Comparison of ENCODE assay signal across 21 cellular contexts in genomic region chr20:57320358-57320757, GRCh38. TPM values are rescaled to one million over a fixed set of nuclear protein-coding genes. Genes with fewer than 3 reads are reported as not detected.
DNase-seq lines count a peak whose midpoint lies in the region; ATAC-seq, FAIRE-seq and TF ChIP-seq lines count a peak whose summit lies in the region.
"Had no signal": no experiment of that assay in that cellular context is flagged by ENCODE, and none has a peak within 500 bp of the region (broad histone marks: within the 10 kb centered on the region; RNA-seq: fewer than 3 reads in every experiment).

No MANE protein-coding gene starts in this region.

- DNase-seq in HepG2 (ENCODE audit: low spot score) = no peak
- DNase-seq in right lobe of liver = no peak
- DNase-seq in Karpas-422 = peak; percentile 53
- DNase-seq in OCI-LY7 (ENCODE audit: low spot score) = no peak
- DNase-seq in stimulated activated CD4-positive, alpha-beta T cell treated with anti-CD3 and anti-CD28 coated beads, Interleukin-4, amount 100 ng/mL, for 24 hours = no peak
- DNase-seq in RWPE1 (ENCODE audit: low spot score) = no peak
- no peak for DNase-seq in brain microvascular endothelial cell
- DNase-seq: ACHN; BE2C; C1 segment of cervical spinal cord; CD4-positive, CD25-positive, alpha-beta regulatory T cell; CD8-positive, alpha-beta memory T cell; COR-L47; DMS 273 treated with DMSO at 0.1 percent for 48 hours; DMS53; GF-D8; GM23248 had no signal

- H3K4me3 ChIP-seq in HepG2 (replicated peaks in 1 of 3; ENCODE audit: insufficient read depth in 1 of 3, low read depth in 2 of 3, low read length in 3 of 3) = no peak overlapping the region
- no peak overlapping the region for H3K4me3 ChIP-seq in right lobe of liver
- H3K4me3 ChIP-seq in Karpas-422 (ENCODE audit: low read length) = no peak overlapping the region
- H3K4me3 ChIP-seq in OCI-LY7 (ENCODE audit: low read depth, low read length, poor library complexity, severe bottlenecking) = no peak overlapping the region
- H3K4me3 ChIP-seq in brain microvascular endothelial cell (ENCODE audit: low read depth, low read length) = no peak overlapping the region
- H3K4me3 ChIP-seq: GM23248, HAP-1 had no signal

- no peak for FAIRE-seq in HepG2 (lab: Jason Lieb, UNC)
- FAIRE-seq: A204.1 had no signal

- H3K9me2 ChIP-seq in Karpas-422 (replicated peaks; ENCODE audit: insufficient read depth, low read length) (no peaks in the 10 kb centered on the region), OCI-LY7 (ENCODE audit: insufficient read depth, low read length) (no peaks in the 10 kb centered on the region)

- H3K9me3 ChIP-seq in HepG2 (ENCODE audit: low read length) (no peaks in the 10 kb centered on the region), right lobe of liver (no peaks in the 10 kb centered on the region), Karpas-422 (ENCODE audit: low read length) (no peaks in the 10 kb centered on the region), OCI-LY7 (ENCODE audit: low read length) (no peaks in the 10 kb centered on the region)
- H3K9me3 ChIP-seq: BE2C, HAP-1 had no signal

- no peak for TF ChIP-seq EP300 in HepG2 (IDR thresholded peaks at IDR 0.05; ENCODE audit: low read depth in 2 of 2, low read length in 2 of 2)
- TF ChIP-seq EP300 in HepG2 (CRISPR knock-in tag; IDR thresholded peaks at IDR 0.05; ENCODE audit: borderline replicate concordance) = no peak

- H3K27ac ChIP-seq in HepG2 (ENCODE audit: extremely low read length, insufficient read depth, low read length) (no peak overlapping the region), right lobe of liver (no peak overlapping the region), Karpas-422 (ENCODE audit: low read length) (peak overlapping the region; percentile 97), OCI-LY7 (ENCODE audit: low read depth, low read length, poor library complexity, severe bottlenecking) (peak overlapping the region; percentile 95), RWPE1 (no peak overlapping the region), brain microvascular endothelial cell (no peak overlapping the region)
- H3K27ac ChIP-seq: GM23248, KMS-11 had no signal

- H3K27me3 ChIP-seq in HepG2 (ENCODE audit: control insufficient read depth in 1 of 2, insufficient read depth in 2 of 2, low read length in 2 of 2) (peaks cover 6 to 20% of the 10 kb centered on the region in 2 experiments; a peak in 4 of 5 replicates), right lobe of liver (no peaks in the 10 kb centered on the region), Karpas-422 (ENCODE audit: low read length) (no peaks in the 10 kb centered on the region), brain microvascular endothelial cell (replicated peaks) (peaks cover 3% of the 10 kb centered on the region)
- H3K27me3 ChIP-seq: BE2C had no signal

- CTCF ChIA-PET in HepG2 (lab: Yijun Ruan, JAX; ENCODE audit: low intra/inter-chr PET ratio, low total read pairs) = no interaction called here
- CTCF ChIA-PET in OCI-LY7 (lab: Charles Lee; ENCODE audit: unreplicated experiment) = no interaction called here
- CTCF ChIA-PET in RWPE1 (lab: Yijun Ruan, JAX) = no interaction called here

- H3K79me2 ChIP-seq in HepG2 (ENCODE audit: insufficient read depth, low read length) (no peaks in the 10 kb centered on the region), Karpas-422 (ENCODE audit: low read length) (no peaks in the 10 kb centered on the region), OCI-LY7 (ENCODE audit: insufficient read depth, low read depth, low read length) (no peaks in the 10 kb centered on the region)

- H3K9ac ChIP-seq in HepG2 (ENCODE audit: insufficient read depth, low read depth, low read length) (no peak overlapping the region), Karpas-422 (ENCODE audit: low read length) (0 out of 2 replicates have a peak overlapping the region, but pooled peaks have one; percentile 17)
- H3K9ac ChIP-seq: GM23248, KMS-11 had no signal

- no peak overlapping the region for H2AFZ ChIP-seq in HepG2 (ENCODE audit: low read length)
- H2AFZ ChIP-seq in Karpas-422 (ENCODE audit: low read length) = peak overlapping the region; percentile 15
- peak overlapping the region; percentile 63 for H2AFZ ChIP-seq in OCI-LY7 (ENCODE audit: low read length)
- H2AFZ ChIP-seq: GM23248 had no signal

- no peak for TF ChIP-seq CTCF in HepG2 (CRISPR knock-in tag; IDR thresholded peaks at IDR 0.05)
- TF ChIP-seq CTCF in right lobe of liver (IDR thresholded peaks at IDR 0.05) = no peak
- no peak for TF ChIP-seq CTCF in OCI-LY7 (conservative IDR thresholded peaks at IDR 0.05; ENCODE audit: low read length)
- no peak for TF ChIP-seq CTCF in RWPE1 (conservative IDR thresholded peaks at IDR 0.05; ENCODE audit: low read depth)
- no peak for TF ChIP-seq CTCF in brain microvascular endothelial cell (IDR thresholded peaks at IDR 0.05; ENCODE audit: low read depth, low read length, missing control alignments)

- H3K4me2 ChIP-seq in HepG2 (ENCODE audit: low read depth, low read length) (no peak overlapping the region), Karpas-422 (ENCODE audit: low read depth, low read length, poor library complexity, severe bottlenecking) (no peak overlapping the region), OCI-LY7 (ENCODE audit: low read length) (peak overlapping the region; percentile 43)
- H3K4me2 ChIP-seq: KMS-11 had no signal

- in situ Hi-C loops in HepG2 (cut with HindIII; ENCODE audit: extremely low pct_ligation_motif_present, low pct_unique_long_range_greater_than_20kb) = no loop called here
- in situ Hi-C loops in brain microvascular endothelial cell (cut with HindIII; ENCODE audit: low pct_ligation_motif_present, low sequenced_read_pairs) = no loop called here

- no peak for ATAC-seq in HepG2
- ATAC-seq in right lobe of liver = no peak

- TF ChIP-seq RAD21 in HepG2 (CRISPR knock-in tag; IDR thresholded peaks at IDR 0.05) = no peak

- no peak for TF ChIP-seq POLR2A in HepG2 (IDR thresholded peaks at IDR 0.05; ENCODE audit: insufficient read depth in 1 of 2, low read depth in 2 of 2, low read length in 2 of 2)
- TF ChIP-seq POLR2A in right lobe of liver (IDR thresholded peaks at IDR 0.05) = no peak

- WGBS in HepG2 (ENCODE audit: low lambda C conversion rate) = 36% methylated on average over 3 of the region's 3 CpGs
- 73% methylated on average over 3 of the region's 3 CpGs for WGBS in right lobe of liver (ENCODE audit: insufficient coverage, low coverage, low lambda C conversion rate, missing lambda C conversion rate)

- no peaks in the 10 kb centered on the region for H4K20me1 ChIP-seq in HepG2 (ENCODE audit: insufficient read depth, low read length)
- no peaks in the 10 kb centered on the region for H4K20me1 ChIP-seq in Karpas-422 (ENCODE audit: insufficient read depth, low read depth, low read length)
- no peaks in the 10 kb centered on the region for H4K20me1 ChIP-seq in OCI-LY7 (ENCODE audit: insufficient read depth, low read length)

- BruUV-seq in HepG2 (replicated peaks; lab: Mats Ljungman, UMichigan) = no TSS peak
- no TSS peak for BruUV-seq in OCI-LY7 (replicated peaks; lab: Mats Ljungman, UMichigan)

- no peaks in the 10 kb centered on the region for H3K4me1 ChIP-seq in HepG2 (ENCODE audit: insufficient read depth, low read length)
- H3K4me1 ChIP-seq in right lobe of liver = no peaks in the 10 kb centered on the region
- H3K4me1 ChIP-seq in Karpas-422 (ENCODE audit: low read length) = peaks cover 96% of the 10 kb centered on the region
- H3K4me1 ChIP-seq in OCI-LY7 (ENCODE audit: insufficient read depth, low read length, poor library complexity, severe bottlenecking) = peaks cover 100% of the 10 kb centered on the region
- H3K4me1 ChIP-seq: BE2C, HAP-1 had no signal

- POLR2A ChIA-PET in HepG2 (lab: Yijun Ruan, JAX) = no interaction called here
- POLR2A ChIA-PET in OCI-LY7 (lab: Charles Lee) = interaction anchor here (0.9 kb wide), 1 partner anchor 25 kb away, joined by 3 read pairs; no protein-coding TSS in a partner anchor
- POLR2A ChIA-PET in RWPE1 (lab: Yijun Ruan, JAX; ENCODE audit: low non-redundant PET) = interaction anchor here (0.5 kb wide), 1 partner anchor 281 kb away, joined by 3 read pairs; no protein-coding TSS in a partner anchor

- intact Hi-C loops in HepG2 (cut with micrococcal nuclease; ENCODE audit: unreplicated experiment) (no loop called here), right lobe of liver (cut with DNase I) (no loop called here), OCI-LY7 (cut with micrococcal nuclease; ENCODE audit: unreplicated experiment) (no loop called here)

- no peaks in the 10 kb centered on the region for H3K36me3 ChIP-seq in HepG2 (replicated peaks in 1 of 2; ENCODE audit: control insufficient read depth in 1 of 2, insufficient read depth in 2 of 2, low read length in 2 of 2)
- no peaks in the 10 kb centered on the region for H3K36me3 ChIP-seq in right lobe of liver
- no peaks in the 10 kb centered on the region for H3K36me3 ChIP-seq in Karpas-422 (ENCODE audit: insufficient read depth, low read length)
- H3K36me3 ChIP-seq in OCI-LY7 (ENCODE audit: insufficient read depth, low read length) = no peaks in the 10 kb centered on the region
- no peaks in the 10 kb centered on the region for H3K36me3 ChIP-seq in brain microvascular endothelial cell (replicated peaks)
- H3K36me3 ChIP-seq: BE2C, HAP-1 had no signal

RNA-seq across cellular contexts. Expression of gene SPO11, which starts 9.2 kb away (rescaled TPM):
- total RNA-seq in HepG2 (2016; rRNA removed; fragmentation: Illumina TruSeq; extraction: Trizol) = not detected in 2 replicates
- total RNA-seq in HepG2 (2016; cell fraction: cytosol; rRNA removed; fragmentation: Illumina TruSeq; extraction: Trizol; ENCODE audit: low read depth) = not detected in 2 replicates
- not detected in 2 replicates for total RNA-seq in HepG2 (2016; cell fraction: insoluble cytoplasmic fraction; rRNA removed; fragmentation: Illumina TruSeq; extraction: Trizol)
- total RNA-seq in HepG2 (2016; cell fraction: membrane; rRNA removed; fragmentation: Illumina TruSeq; extraction: Trizol) = not detected in 2 replicates
- total RNA-seq in HepG2 (2016; cell fraction: nucleus; rRNA removed; fragmentation: Illumina TruSeq; extraction: Trizol) = not detected in 2 replicates
- polyA plus RNA-seq in HepG2 (2011; rRNA removed) = not detected in 2 replicates
- polyA plus RNA-seq in HepG2 (2011; cell fraction: cytosol; rRNA removed) = not detected in 2 replicates
- not detected in 2 replicates for polyA plus RNA-seq in HepG2 (2011; cell fraction: nucleus; rRNA removed)
- polyA plus RNA-seq in HepG2 (2012) = not detected in 2 replicates
- not detected in 2 replicates for polyA plus RNA-seq in HepG2 (2016; cell fraction: cytosol; fragmentation: Illumina TruSeq; extraction: Trizol; ENCODE audit: low read depth)
- polyA plus RNA-seq in HepG2 (2016; cell fraction: insoluble cytoplasmic fraction; fragmentation: Illumina TruSeq; extraction: Trizol; ENCODE audit: low read depth) = not detected in 2 replicates
- not detected in 2 replicates for polyA plus RNA-seq in HepG2 (2016; cell fraction: membrane; fragmentation: Illumina TruSeq; extraction: Trizol; ENCODE audit: low read depth)
- polyA plus RNA-seq in HepG2 (2016; cell fraction: nucleus; fragmentation: Illumina TruSeq; extraction: Trizol; ENCODE audit: insufficient read depth, low read depth) = not detected in 2 replicates
- not detected in 2 replicates for polyA minus RNA-seq in HepG2 (2011; rRNA and poly(A)+ RNA removed; ENCODE audit: low replicate concordance)
- not detected in 2 replicates for polyA minus RNA-seq in HepG2 (2011; cell fraction: cytosol; rRNA and poly(A)+ RNA removed)
- not detected in 2 replicates for polyA minus RNA-seq in HepG2 (2011; cell fraction: nucleus; rRNA and poly(A)+ RNA removed)
- total RNA-seq in right lobe of liver = not detected
- total RNA-seq in Karpas-422 (2014; rRNA removed; shearing (Covaris generic); ENCODE audit: low replicate concordance) = not detected in 2 replicates
- total RNA-seq in OCI-LY7 (2014; rRNA removed; shearing (Covaris generic)) = not detected in 2 replicates
- total RNA-seq in OCI-LY7 (2022) = not detected in 2 replicates
- total RNA-seq: CD4-positive, CD25-positive, alpha-beta regulatory T cell; CD8-positive, alpha-beta memory T cell; GM23248; H4 had no signal
- polyA plus RNA-seq: CD4-positive, CD25-positive, alpha-beta regulatory T cell; CD8-positive, alpha-beta memory T cell; GM23248 had no signal

RNA-seq across cellular contexts. Expression of gene RAE1, which starts 30.7 kb away (rescaled TPM):
- total RNA-seq in HepG2 (2016; rRNA removed; fragmentation: Illumina TruSeq; extraction: Trizol) (72.9 and 84.7 TPM in 2 replicates), right lobe of liver (10 to 100 TPM in 4 of 6 experiments, 1 to 10 TPM in 2; 8.6 to 22.1 (median 11.1) TPM), OCI-LY7 (2022) (57.4 and 58.2 TPM in 2 replicates)
- total RNA-seq in HepG2 (2016; cell fraction: cytosol; rRNA removed; fragmentation: Illumina TruSeq; extraction: Trizol; ENCODE audit: low read depth) = 7.0 TPM in 2 replicates
- 69.1 and 75.0 TPM in 2 replicates for total RNA-seq in HepG2 (2016; cell fraction: insoluble cytoplasmic fraction; rRNA removed; fragmentation: Illumina TruSeq; extraction: Trizol)
- 12.7 and 13.6 TPM in 2 replicates for total RNA-seq in HepG2 (2016; cell fraction: membrane; rRNA removed; fragmentation: Illumina TruSeq; extraction: Trizol)
- total RNA-seq in HepG2 (2016; cell fraction: nucleus; rRNA removed; fragmentation: Illumina TruSeq; extraction: Trizol) = 52.3 and 56.5 TPM in 2 replicates
- 29.2 and 36.1 TPM in 2 replicates for polyA plus RNA-seq in HepG2 (2011; rRNA removed)
- 38.8 and 67.0 TPM in 2 replicates for polyA plus RNA-seq in HepG2 (2011; cell fraction: cytosol; rRNA removed)
- 104 and 106 TPM in 2 replicates for polyA plus RNA-seq in HepG2 (2011; cell fraction: nucleus; rRNA removed)
- polyA plus RNA-seq in HepG2 (2012) = 40.7 and 46.9 TPM in 2 replicates
- 5.7 and 6.3 TPM in 2 replicates for polyA plus RNA-seq in HepG2 (2016; cell fraction: cytosol; fragmentation: Illumina TruSeq; extraction: Trizol; ENCODE audit: low read depth)
- polyA plus RNA-seq in HepG2 (2016; cell fraction: insoluble cytoplasmic fraction; fragmentation: Illumina TruSeq; extraction: Trizol; ENCODE audit: low read depth) = 85.9 and 97.1 TPM in 2 replicates
- 6.4 and 8.4 TPM in 2 replicates for polyA plus RNA-seq in HepG2 (2016; cell fraction: membrane; fragmentation: Illumina TruSeq; extraction: Trizol; ENCODE audit: low read depth)
- 70.0 and 74.0 TPM in 2 replicates for polyA plus RNA-seq in HepG2 (2016; cell fraction: nucleus; fragmentation: Illumina TruSeq; extraction: Trizol; ENCODE audit: insufficient read depth, low read depth)
- 47.5 and 58.8 TPM in 2 replicates for polyA minus RNA-seq in HepG2 (2011; rRNA and poly(A)+ RNA removed; ENCODE audit: low replicate concordance)
- polyA minus RNA-seq in HepG2 (2011; cell fraction: cytosol; rRNA and poly(A)+ RNA removed) = 20.8 and 32.8 TPM in 2 replicates
- polyA minus RNA-seq in HepG2 (2011; cell fraction: nucleus; rRNA and poly(A)+ RNA removed) = 119 and 124 TPM in 2 replicates
- total RNA-seq in Karpas-422 (2014; rRNA removed; shearing (Covaris generic); ENCODE audit: low replicate concordance) = 19.0 and 59.6 TPM in 2 replicates
- 50.5 and 55.0 TPM in 2 replicates for total RNA-seq in OCI-LY7 (2014; rRNA removed; shearing (Covaris generic))

RNA-seq across cellular contexts. Expression of gene BMP7, which starts 53.9 kb away (rescaled TPM):
- total RNA-seq in HepG2 (2016; rRNA removed; fragmentation: Illumina TruSeq; extraction: Trizol) (not detected in 2 replicates), right lobe of liver (not detected), OCI-LY7 (2022) (2.2 and 3.7 TPM in 2 replicates)
- total RNA-seq in HepG2 (2016; cell fraction: cytosol; rRNA removed; fragmentation: Illumina TruSeq; extraction: Trizol; ENCODE audit: low read depth) = not detected in 2 replicates
- total RNA-seq in HepG2 (2016; cell fraction: insoluble cytoplasmic fraction; rRNA removed; fragmentation: Illumina TruSeq; extraction: Trizol) = not detected in 2 replicates
- not detected in 2 replicates for total RNA-seq in HepG2 (2016; cell fraction: membrane; rRNA removed; fragmentation: Illumina TruSeq; extraction: Trizol)
- total RNA-seq in HepG2 (2016; cell fraction: nucleus; rRNA removed; fragmentation: Illumina TruSeq; extraction: Trizol) = not detected in 2 replicates
- polyA plus RNA-seq in HepG2 (2011; rRNA removed) = not detected in 2 replicates
- polyA plus RNA-seq in HepG2 (2011; cell fraction: cytosol; rRNA removed) = not detected in 2 replicates
- not detected in 2 replicates for polyA plus RNA-seq in HepG2 (2011; cell fraction: nucleus; rRNA removed)
- polyA plus RNA-seq in HepG2 (2012) = not detected in 2 replicates
- polyA plus RNA-seq in HepG2 (2016; cell fraction: cytosol; fragmentation: Illumina TruSeq; extraction: Trizol; ENCODE audit: low read depth) = not detected in 2 replicates
- not detected in 2 replicates for polyA plus RNA-seq in HepG2 (2016; cell fraction: insoluble cytoplasmic fraction; fragmentation: Illumina TruSeq; extraction: Trizol; ENCODE audit: low read depth)
- not detected in 2 replicates for polyA plus RNA-seq in HepG2 (2016; cell fraction: membrane; fragmentation: Illumina TruSeq; extraction: Trizol; ENCODE audit: low read depth)
- not detected in 2 replicates for polyA plus RNA-seq in HepG2 (2016; cell fraction: nucleus; fragmentation: Illumina TruSeq; extraction: Trizol; ENCODE audit: insufficient read depth, low read depth)
- polyA minus RNA-seq in HepG2 (2011; rRNA and poly(A)+ RNA removed; ENCODE audit: low replicate concordance) = not detected in 2 replicates
- polyA minus RNA-seq in HepG2 (2011; cell fraction: cytosol; rRNA and poly(A)+ RNA removed) = not detected in 2 replicates
- not detected in 2 replicates for polyA minus RNA-seq in HepG2 (2011; cell fraction: nucleus; rRNA and poly(A)+ RNA removed)
- not detected in 2 replicates for total RNA-seq in Karpas-422 (2014; rRNA removed; shearing (Covaris generic); ENCODE audit: low replicate concordance)
- total RNA-seq in OCI-LY7 (2014; rRNA removed; shearing (Covaris generic)) = 72.2 and 94.2 TPM in 2 replicates
- total RNA-seq: CD4-positive, CD25-positive, alpha-beta regulatory T cell; CD8-positive, alpha-beta memory T cell; GM23248 had no signal
- polyA plus RNA-seq: CD4-positive, CD25-positive, alpha-beta regulatory T cell; CD8-positive, alpha-beta memory T cell; GM23248 had no signal

Comparison
In these comparisons a context has a peak if more than half of its experiments do, and no peak if none do; other contexts are left out.
1. H3K27ac ChIP-seq: peak in Karpas-422 (single experiment) and OCI-LY7 (single experiment); none in HepG2 (single experiment), right lobe of liver (0 of 3), RWPE1 (single experiment) and brain microvascular endothelial cell (single experiment).